ENCODE assay signal across 1 cellular context in genomic region chr3:39126532-39127071, GRCh38.
TF ChIP-seq lines count a peak whose summit lies in the region.

No MANE protein-coding gene starts in this region.

TF ChIP-seq in liver, 16 proteins besides CTCF, POLR2A, EP300 and RAD21 (continued from another document):
- TF ChIP-seq, protein P1, sequence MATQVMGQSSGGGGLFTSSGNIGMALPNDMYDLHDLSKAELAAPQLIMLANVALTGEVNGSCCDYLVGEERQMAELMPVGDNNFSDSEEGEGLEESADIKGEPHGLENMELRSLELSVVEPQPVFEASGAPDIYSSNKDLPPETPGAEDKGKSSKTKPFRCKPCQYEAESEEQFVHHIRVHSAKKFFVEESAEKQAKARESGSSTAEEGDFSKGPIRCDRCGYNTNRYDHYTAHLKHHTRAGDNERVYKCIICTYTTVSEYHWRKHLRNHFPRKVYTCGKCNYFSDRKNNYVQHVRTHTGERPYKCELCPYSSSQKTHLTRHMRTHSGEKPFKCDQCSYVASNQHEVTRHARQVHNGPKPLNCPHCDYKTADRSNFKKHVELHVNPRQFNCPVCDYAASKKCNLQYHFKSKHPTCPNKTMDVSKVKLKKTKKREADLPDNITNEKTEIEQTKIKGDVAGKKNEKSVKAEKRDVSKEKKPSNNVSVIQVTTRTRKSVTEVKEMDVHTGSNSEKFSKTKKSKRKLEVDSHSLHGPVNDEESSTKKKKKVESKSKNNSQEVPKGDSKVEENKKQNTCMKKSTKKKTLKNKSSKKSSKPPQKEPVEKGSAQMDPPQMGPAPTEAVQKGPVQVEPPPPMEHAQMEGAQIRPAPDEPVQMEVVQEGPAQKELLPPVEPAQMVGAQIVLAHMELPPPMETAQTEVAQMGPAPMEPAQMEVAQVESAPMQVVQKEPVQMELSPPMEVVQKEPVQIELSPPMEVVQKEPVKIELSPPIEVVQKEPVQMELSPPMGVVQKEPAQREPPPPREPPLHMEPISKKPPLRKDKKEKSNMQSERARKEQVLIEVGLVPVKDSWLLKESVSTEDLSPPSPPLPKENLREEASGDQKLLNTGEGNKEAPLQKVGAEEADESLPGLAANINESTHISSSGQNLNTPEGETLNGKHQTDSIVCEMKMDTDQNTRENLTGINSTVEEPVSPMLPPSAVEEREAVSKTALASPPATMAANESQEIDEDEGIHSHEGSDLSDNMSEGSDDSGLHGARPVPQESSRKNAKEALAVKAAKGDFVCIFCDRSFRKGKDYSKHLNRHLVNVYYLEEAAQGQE (IDR thresholded peaks at IDR 0.05) = no peak
- no peak for TF ChIP-seq GABPA (IDR thresholded peaks at IDR 0.05 in 1 of 2, conservative IDR thresholded peaks at IDR 0.05 in 1 of 2)
- no peak for TF ChIP-seq MAX (IDR thresholded peaks at IDR 0.05)
- TF ChIP-seq JUND (IDR thresholded peaks at IDR 0.05) = no peak
